In genomic region chr1:54407957-54408700, GRCh38 we compare ENCODE assay signal across 8 cellular contexts. TPM values are rescaled to one million over a fixed set of nuclear protein-coding genes. Genes with fewer than 3 reads are reported as not detected.
A peak's percentile ranks its signal among the peaks of the same experiment; 100 is the strongest.
DNase-seq lines count a peak whose midpoint lies in the region; ATAC-seq, FAIRE-seq and TF ChIP-seq lines count a peak whose summit lies in the region.

No MANE protein-coding gene starts in this region.

- no peak for TF ChIP-seq POLR2A in GM12891 (IDR thresholded peaks at IDR 0.05; ENCODE audit: low read depth, low read length)

- FAIRE-seq in GM12891 (lab: Jason Lieb, UNC): no peak

- ATAC-seq in naive B cell (ENCODE audit: low read depth in 2 of 2): no peak
- ATAC-seq in HG03565 (IDR thresholded peaks at IDR 0.05; ENCODE audit: unreplicated experiment): no peak
- no peak for ATAC-seq in HG03095 (IDR thresholded peaks at IDR 0.05; ENCODE audit: unreplicated experiment)

- H3K9ac ChIP-seq in duodenal mucosa (ENCODE audit: low read depth in 1 of 2, low read length in 2 of 2): no peak overlapping the region

- H3K9me3 ChIP-seq in duodenal mucosa (ENCODE audit: control insufficient read depth in 1 of 2, low read length in 2 of 2): no peaks in the 10 kb centered on the region

- no peaks in the 10 kb centered on the region for H3K36me3 ChIP-seq in duodenal mucosa (ENCODE audit: control insufficient read depth in 1 of 2, insufficient read depth in 2 of 2, low read length in 2 of 2)

- peak overlapping the region; percentile 55 for H3K27ac ChIP-seq in duodenal mucosa (ENCODE audit: low read depth, low read length)

- DNase-seq in T-helper 2 cell treated with Interferon-gamma antibody and Interleukin-4, amounts not matched to agents 5 μg/mL and 100 μg/mL, for 36 hours (ENCODE audit: low spot score): no peak
- DNase-seq in T-helper 2 cell (no peak), RKO (ENCODE audit: low spot score) (peak; percentile 91), naive B cell (no peak), GM12891 (ENCODE audit: insufficient read length, low spot score) (no peak)

- peaks cover 46 to 51% of the 10 kb centered on the region in 2 donors for H3K4me1 ChIP-seq in duodenal mucosa (ENCODE audit: control insufficient read depth in 1 of 2, insufficient read depth in 2 of 2, low read length in 2 of 2)

- peaks cover 13% of the 10 kb centered on the region for H3K36me3 Mint-ChIP-seq in T-helper 2 cell treated with Interferon-gamma antibody and Interleukin-4, amounts not matched to agents 5 μg/mL and 100 μg/mL, for 36 hours (ENCODE audit: low read depth)
- no peaks in the 10 kb centered on the region for H3K36me3 Mint-ChIP-seq in naive B cell

- H3K27ac Mint-ChIP-seq in T-helper 2 cell treated with Interferon-gamma antibody and Interleukin-4, amounts not matched to agents 5 μg/mL and 100 μg/mL, for 36 hours: peak overlapping the region; percentile 92
- peak overlapping the region; percentile 79 to 97 (median 92) for H3K27ac Mint-ChIP-seq in naive B cell

- H3K9me3 Mint-ChIP-seq in T-helper 2 cell treated with Interferon-gamma antibody and Interleukin-4, amounts not matched to agents 5 μg/mL and 100 μg/mL, for 36 hours: no peaks in the 10 kb centered on the region
- no peaks in the 10 kb centered on the region for H3K9me3 Mint-ChIP-seq in naive B cell

- no peaks in the 10 kb centered on the region for H3K27me3 Mint-ChIP-seq in T-helper 2 cell treated with Interferon-gamma antibody and Interleukin-4, amounts not matched to agents 5 μg/mL and 100 μg/mL, for 36 hours (ENCODE audit: low read depth)
- peaks cover under 1 to 10% (median 7%) of the 10 kb centered on the region in 3 donors for H3K27me3 Mint-ChIP-seq in naive B cell

- H3K4me1 Mint-ChIP-seq in T-helper 2 cell treated with Interferon-gamma antibody and Interleukin-4, amounts not matched to agents 5 μg/mL and 100 μg/mL, for 36 hours (ENCODE audit: low read depth): peaks cover 53% of the 10 kb centered on the region
- peaks cover 38 to 52% (median 51%) of the 10 kb centered on the region in 3 donors for H3K4me1 Mint-ChIP-seq in naive B cell

- H3K27me3 ChIP-seq in duodenal mucosa (ENCODE audit: control insufficient read depth in 1 of 2, insufficient read depth in 2 of 2, low read length in 2 of 2): no peaks in the 10 kb centered on the region

- peak overlapping the region; percentile 95 for H3K4me3 Mint-ChIP-seq in T-helper 2 cell treated with Interferon-gamma antibody and Interleukin-4, amounts not matched to agents 5 μg/mL and 100 μg/mL, for 36 hours
- peak overlapping the region; percentile 90 to 100 (median 97) for H3K4me3 Mint-ChIP-seq in naive B cell

- peak overlapping the region; percentile 4 to 93 for H3K4me3 ChIP-seq in duodenal mucosa (ENCODE audit: low read depth in 1 of 2, low read length in 2 of 2)

TF ChIP-seq in GM12891, 5 proteins besides CTCF, POLR2A, EP300 and RAD21:
- TF ChIP-seq SPI1 (IDR thresholded peaks at IDR 0.05; ENCODE audit: low read depth, low read length) (no peak), POU2F2 (IDR thresholded peaks at IDR 0.05; ENCODE audit: low read depth, low read length) (no peak), PAX5 (IDR thresholded peaks at IDR 0.05; ENCODE audit: insufficient read depth, low read length, severe bottlenecking) (no peak), POLR2AphosphoS5 (IDR thresholded peaks at IDR 0.05; ENCODE audit: low read depth, low read length) (no peak)

RNA-seq across cellular contexts. Expression of gene SSBP3, which starts 1.9 kb away (rescaled TPM):
- 1 to 10 TPM; 1.7 to 4.2 (median 2.2) TPM for polyA plus RNA-seq in naive B cell (ENCODE audit: low read depth in 6 of 6)
- polyA plus RNA-seq in GM12891 (2012; ENCODE audit: low read depth, missing spikeins): 14.3 TPM
